ENCODE assay signal across 8 cellular contexts in the genomic region with DNA sequence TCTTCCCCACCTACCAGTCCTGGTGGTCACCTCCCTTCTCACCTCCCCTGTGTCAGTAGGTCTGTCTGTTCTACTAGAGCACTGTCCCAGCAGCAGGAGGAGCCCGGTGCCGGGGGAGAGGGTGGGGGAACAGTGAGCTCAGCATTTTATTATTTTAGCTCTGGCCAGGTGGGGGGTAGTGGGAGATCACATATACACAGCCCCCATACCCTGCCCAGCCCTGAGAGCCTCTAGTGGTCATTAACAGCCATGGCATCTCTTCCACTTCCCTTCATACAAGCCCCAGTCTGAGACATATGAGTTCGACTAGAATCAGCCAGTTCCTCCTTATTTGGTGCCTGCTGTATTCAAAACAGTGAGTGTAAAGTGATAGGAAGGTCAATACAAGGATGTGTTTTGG. TPM values are rescaled to one million over a fixed set of nuclear protein-coding genes. Genes with fewer than 3 reads are reported as not detected.
A peak's percentile ranks its signal among the peaks of the same experiment; 100 is the strongest.
DNase-seq lines count a peak whose midpoint lies in the region; ATAC-seq and TF ChIP-seq lines count a peak whose summit lies in the region.

A gene (minus strand): TSS at position 72 of the 400 bp plus-strand sequence. CDS start 1,106 bp downstream, outside the sequence.

- H3K9me3 Mint-ChIP-seq in brain = no peaks in the 10 kb centered on the region

- no peaks in the 10 kb centered on the region for H3K27me3 Mint-ChIP-seq in brain

- peak within 1 kb of the TSS in 2 of 5 experiments; percentile 50 to 74 for H3K4me3 Mint-ChIP-seq in brain

- peak; percentile 60 for ATAC-seq in mucosa of descending colon
- ATAC-seq in HG02642 (IDR thresholded peaks at IDR 0.05; ENCODE audit: poor library complexity, unreplicated experiment) = no peak

- peaks cover 47% of the 10 kb centered on the region for H3K36me3 Mint-ChIP-seq in brain

- intact Hi-C loops in mucosa of descending colon (cut with DNase I, micrococcal nuclease) = no loop called here

- H3K4me1 ChIP-seq in mucosa of descending colon (ENCODE audit: low read depth) = no peaks in the 10 kb centered on the region

- H3K36me3 ChIP-seq in mucosa of descending colon (ENCODE audit: low read depth) = peaks cover 8% of the 10 kb centered on the region

- H3K27ac Mint-ChIP-seq in brain = peak within 1 kb of the TSS in 4 of 5 experiments; percentile 68 to 96 (median 94)

- H3K4me1 Mint-ChIP-seq in brain = peaks cover 19% of the 10 kb centered on the region

- no peaks in the 10 kb centered on the region for H3K9me3 ChIP-seq in mucosa of descending colon

- DNase-seq in COR-L47 (lab: John Stamatoyannopoulos, UW) (peak; percentile 2), LNCaP clone FGC (ENCODE audit: low read depth) (no peak), mucosa of descending colon (no peak), NCI-H1436 treated with DMSO at 0.1 percent for 48 hours (lab: John Stamatoyannopoulos, UW) (no peak), NCI-H146 (lab: John Stamatoyannopoulos, UW) (no peak)
- DNase-seq in stimulated activated CD4-positive, alpha-beta T cell treated with anti-CD3 and anti-CD28 coated beads, Interleukin-4, amount 100 ng/mL, for 1 hour = no peak

- H3K4me3 ChIP-seq in LNCaP clone FGC (ENCODE audit: low read depth, low read length) = no peak within 1 kb of the TSS
- no peak within 1 kb of the TSS for H3K4me3 ChIP-seq in mucosa of descending colon

- peak; percentile 29; the same call in 1 of the 2 replicates for TF ChIP-seq CTCF in LNCaP clone FGC (IDR thresholded peaks at IDR 0.05; ENCODE audit: control insufficient read depth, extremely low read depth, insufficient read depth)
- peak; percentile 51 to 70 for TF ChIP-seq CTCF in brain (conservative IDR thresholded peaks at IDR 0.05)
- TF ChIP-seq CTCF in mucosa of descending colon (IDR thresholded peaks at IDR 0.05) = peak; percentile 13

RNA-seq across cellular contexts. Expression of the gene that starts here (rescaled TPM):
- not detected for polyA plus RNA-seq in brain (ENCODE audit: insufficient read depth, low read depth, low replicate concordance)
- 1 to 10 TPM in 2 of 3 donors, not detected in 1; 1.0 to 2.5 TPM for total RNA-seq in mucosa of descending colon
